In the genomic region with DNA sequence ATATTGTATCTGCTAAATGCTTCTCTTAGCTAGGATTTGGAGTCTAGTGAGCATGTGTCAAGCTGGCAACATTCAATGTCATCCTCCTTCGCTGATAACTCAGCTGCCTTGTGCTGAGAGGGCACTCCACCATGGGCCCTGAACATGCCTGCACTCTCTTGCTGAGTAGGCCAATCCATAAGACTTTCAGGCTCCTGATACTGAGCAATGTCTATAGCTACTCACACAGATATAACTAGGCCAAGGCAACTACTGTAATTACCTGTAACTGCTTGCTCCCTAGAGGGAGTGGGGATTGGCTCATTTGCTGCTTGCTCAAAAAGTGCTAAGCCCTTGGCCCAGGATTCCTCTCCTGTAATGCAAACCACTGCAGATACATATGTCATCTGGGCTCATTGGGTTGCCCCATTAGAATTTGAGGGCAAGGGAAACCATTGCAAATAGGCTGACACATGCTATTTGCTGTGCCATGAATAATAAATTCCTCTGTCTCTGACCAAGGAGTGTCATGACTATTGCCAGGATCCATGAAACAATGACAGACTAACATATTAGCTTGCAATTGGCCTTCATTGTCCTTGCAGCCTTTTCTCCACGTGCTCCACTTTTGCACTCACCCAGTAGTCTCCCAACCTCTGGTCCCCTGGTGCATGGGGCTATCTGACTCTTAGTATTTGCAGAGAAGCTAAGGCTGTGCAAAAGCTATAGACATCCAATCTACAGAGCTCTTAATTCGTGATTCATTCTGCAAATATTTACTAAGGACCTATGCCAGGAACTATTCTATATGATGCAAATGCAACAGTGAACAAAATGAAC, we compare ENCODE assay signal across 1 cellular context.
TF ChIP-seq lines count a peak whose summit lies in the region.

No MANE protein-coding gene starts in this region.

TF ChIP-seq in HepG2, 621 proteins besides CTCF, POLR2A, EP300 and RAD21 (continued from another document and continues in another):
- TF ChIP-seq CBX5 (CRISPR knock-in tag; IDR thresholded peaks at IDR 0.05; ENCODE audit: borderline replicate concordance) (0 out of 2 replicates have a peak, but pooled peaks have one; percentile 26), SAP130 (CRISPR knock-in tag; IDR thresholded peaks at IDR 0.05; ENCODE audit: low read depth) (peak; percentile 74), ZBTB42 (CRISPR knock-in tag; IDR thresholded peaks at IDR 0.05) (no peak), FOSL2 (CRISPR knock-in tag; IDR thresholded peaks at IDR 0.05) (peak; percentile 96), ZGPAT (CRISPR knock-in tag; IDR thresholded peaks at IDR 0.05) (peak; percentile 54; the same call in 1 of the 2 replicates), CEBPG (CRISPR knock-in tag; IDR thresholded peaks at IDR 0.05) (peak; percentile 54), THAP11 (CRISPR knock-in tag; IDR thresholded peaks at IDR 0.05) (peak; percentile 39; the same call in 1 of the 2 replicates), LCORL (IDR thresholded peaks at IDR 0.05) (no peak), LCORL (CRISPR knock-in tag; IDR thresholded peaks at IDR 0.05) (no peak), ZBTB20 (CRISPR knock-in tag; IDR thresholded peaks at IDR 0.05; ENCODE audit: borderline replicate concordance, low read depth) (peak; percentile 84; the same call in 1 of the 2 replicates), SOX6 (IDR thresholded peaks at IDR 0.05) (no peak), SOX6 (CRISPR knock-in tag; IDR thresholded peaks at IDR 0.05) (peak; percentile 72), HMG20A (CRISPR knock-in tag; IDR thresholded peaks at IDR 0.05; ENCODE audit: borderline replicate concordance) (peak; percentile 64; the same call in 1 of the 2 replicates), MXI1 (IDR thresholded peaks at IDR 0.05; ENCODE audit: borderline replicate concordance, low read depth, low read length) (peak; percentile 61; the same call in 1 of the 3 replicates), DNMT3B (CRISPR knock-in tag; conservative IDR thresholded peaks at IDR 0.05) (peak; percentile 58; the same call in 1 of the 2 replicates), ZNF614 (CRISPR knock-in tag; IDR thresholded peaks at IDR 0.05; ENCODE audit: borderline replicate concordance) (peak; percentile 53; the same call in 1 of the 2 replicates), FOXA3 (CRISPR knock-in tag; IDR thresholded peaks at IDR 0.05) (peak; percentile 90), ELF1 (CRISPR knock-in tag; IDR thresholded peaks at IDR 0.05) (no peak), ZEB1 (IDR thresholded peaks at IDR 0.05; ENCODE audit: insufficient replicate concordance, low read depth) (no peak), ZNF619 (CRISPR knock-in tag; IDR thresholded peaks at IDR 0.05) (no peak), ZNF562 (CRISPR knock-in tag; IDR thresholded peaks at IDR 0.05; ENCODE audit: borderline replicate concordance) (no peak), CREB1 (IDR thresholded peaks at IDR 0.05) (no peak), CREB1 (CRISPR knock-in tag; IDR thresholded peaks at IDR 0.05) (peak; percentile 55; the same call in 1 of the 2 replicates), BHLHE40 (IDR thresholded peaks at IDR 0.05; ENCODE audit: low read length) (peak; percentile 54; the same call in 1 of the 2 replicates), EED (CRISPR knock-in tag; IDR thresholded peaks at IDR 0.05) (no peak), ARID5B (CRISPR knock-in tag; IDR thresholded peaks at IDR 0.05) (peak; percentile 82), ATF4 (CRISPR knock-in tag; IDR thresholded peaks at IDR 0.05) (peak in 1 of 2 experiments; percentile 84; a peak in 2 of 4 replicates), KAT8 (CRISPR knock-in tag; IDR thresholded peaks at IDR 0.05) (peak; percentile 36; the same call in 1 of the 2 replicates), SOX13 (IDR thresholded peaks at IDR 0.05) (no peak), SOX13 (CRISPR knock-in tag; conservative IDR thresholded peaks at IDR 0.05 in 1 of 2, IDR thresholded peaks at IDR 0.05 in 1 of 2) (peak in 1 of 2 experiments; percentile 59; a peak in 2 of 4 replicates), USF2 (IDR thresholded peaks at IDR 0.05; ENCODE audit: low read depth, low read length) (peak; percentile 40), USF2 (CRISPR knock-in tag; IDR thresholded peaks at IDR 0.05; ENCODE audit: borderline replicate concordance) (no peak), ZNF792 (CRISPR knock-in tag; IDR thresholded peaks at IDR 0.05) (peak; percentile 57; the same call in 1 of the 2 replicates), TAF1 (CRISPR knock-in tag; IDR thresholded peaks at IDR 0.05) (no peak), MZF1 (CRISPR knock-in tag; IDR thresholded peaks at IDR 0.05; ENCODE audit: borderline replicate concordance) (no peak), ERF (CRISPR knock-in tag; IDR thresholded peaks at IDR 0.05) (0 out of 2 replicates have a peak, but pooled peaks have one; percentile 32), ZNF644 (CRISPR knock-in tag; IDR thresholded peaks at IDR 0.05; ENCODE audit: low read depth) (peak; percentile 64; the same call in 1 of the 2 replicates), PAXIP1 (CRISPR knock-in tag; conservative IDR thresholded peaks at IDR 0.05) (0 out of 2 replicates have a peak, but pooled peaks have one; percentile 20), NFE2L1 (CRISPR knock-in tag; IDR thresholded peaks at IDR 0.05; ENCODE audit: borderline replicate concordance) (no peak), SIN3B (IDR thresholded peaks at IDR 0.05; ENCODE audit: low read length) (0 out of 2 replicates have a peak, but pooled peaks have one; percentile 34), JUND (CRISPR knock-in tag; IDR thresholded peaks at IDR 0.05) (peak; percentile 82; the same call in 1 of the 2 replicates), GATAD2A (CRISPR knock-in tag; IDR thresholded peaks at IDR 0.05) (peak; percentile 68), RXRB (CRISPR knock-in tag; IDR thresholded peaks at IDR 0.05; ENCODE audit: borderline replicate concordance) (peak; percentile 53; the same call in 1 of the 2 replicates), PHF21A (CRISPR knock-in tag; IDR thresholded peaks at IDR 0.05) (0 out of 2 replicates have a peak, but pooled peaks have one; percentile 15), ZNF317 (CRISPR knock-in tag; IDR thresholded peaks at IDR 0.05) (peak; percentile 73), MIXL1 (CRISPR knock-in tag; IDR thresholded peaks at IDR 0.05) (peak; percentile 63; the same call in 1 of the 2 replicates), FOXA1 (IDR thresholded peaks at IDR 0.05) (no peak), FOXA1 (CRISPR knock-in tag; IDR thresholded peaks at IDR 0.05) (peak; percentile 64), MED1 (CRISPR knock-in tag; IDR thresholded peaks at IDR 0.05) (0 out of 2 replicates have a peak, but pooled peaks have one; percentile 24)
- TF ChIP-seq, protein P1, sequence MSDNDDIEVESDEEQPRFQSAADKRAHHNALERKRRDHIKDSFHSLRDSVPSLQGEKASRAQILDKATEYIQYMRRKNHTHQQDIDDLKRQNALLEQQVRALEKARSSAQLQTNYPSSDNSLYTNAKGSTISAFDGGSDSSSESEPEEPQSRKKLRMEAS (IDR thresholded peaks at IDR 0.05), result peak; percentile 78
- TF ChIP-seq, protein P2, sequence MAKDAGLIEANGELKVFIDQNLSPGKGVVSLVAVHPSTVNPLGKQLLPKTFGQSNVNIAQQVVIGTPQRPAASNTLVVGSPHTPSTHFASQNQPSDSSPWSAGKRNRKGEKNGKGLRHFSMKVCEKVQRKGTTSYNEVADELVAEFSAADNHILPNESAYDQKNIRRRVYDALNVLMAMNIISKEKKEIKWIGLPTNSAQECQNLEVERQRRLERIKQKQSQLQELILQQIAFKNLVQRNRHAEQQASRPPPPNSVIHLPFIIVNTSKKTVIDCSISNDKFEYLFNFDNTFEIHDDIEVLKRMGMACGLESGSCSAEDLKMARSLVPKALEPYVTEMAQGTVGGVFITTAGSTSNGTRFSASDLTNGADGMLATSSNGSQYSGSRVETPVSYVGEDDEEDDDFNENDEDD (CRISPR knock-in tag; IDR thresholded peaks at IDR 0.05; ENCODE audit: borderline replicate concordance), result peak; percentile 57; the same call in 1 of the 2 replicates
- TF ChIP-seq, protein P3, sequence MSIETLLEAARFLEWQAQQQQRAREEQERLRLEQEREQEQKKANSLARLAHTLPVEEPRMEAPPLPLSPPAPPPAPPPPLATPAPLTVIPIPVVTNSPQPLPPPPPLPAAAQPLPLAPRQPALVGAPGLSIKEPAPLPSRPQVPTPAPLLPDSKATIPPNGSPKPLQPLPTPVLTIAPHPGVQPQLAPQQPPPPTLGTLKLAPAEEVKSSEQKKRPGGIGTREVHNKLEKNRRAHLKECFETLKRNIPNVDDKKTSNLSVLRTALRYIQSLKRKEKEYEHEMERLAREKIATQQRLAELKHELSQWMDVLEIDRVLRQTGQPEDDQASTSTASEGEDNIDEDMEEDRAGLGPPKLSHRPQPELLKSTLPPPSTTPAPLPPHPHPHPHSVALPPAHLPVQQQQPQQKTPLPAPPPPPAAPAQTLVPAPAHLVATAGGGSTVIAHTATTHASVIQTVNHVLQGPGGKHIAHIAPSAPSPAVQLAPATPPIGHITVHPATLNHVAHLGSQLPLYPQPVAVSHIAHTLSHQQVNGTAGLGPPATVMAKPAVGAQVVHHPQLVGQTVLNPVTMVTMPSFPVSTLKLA (IDR thresholded peaks at IDR 0.05), result peak; percentile 37
